ENCODE assay signal across 10 cellular contexts in the genomic region with DNA sequence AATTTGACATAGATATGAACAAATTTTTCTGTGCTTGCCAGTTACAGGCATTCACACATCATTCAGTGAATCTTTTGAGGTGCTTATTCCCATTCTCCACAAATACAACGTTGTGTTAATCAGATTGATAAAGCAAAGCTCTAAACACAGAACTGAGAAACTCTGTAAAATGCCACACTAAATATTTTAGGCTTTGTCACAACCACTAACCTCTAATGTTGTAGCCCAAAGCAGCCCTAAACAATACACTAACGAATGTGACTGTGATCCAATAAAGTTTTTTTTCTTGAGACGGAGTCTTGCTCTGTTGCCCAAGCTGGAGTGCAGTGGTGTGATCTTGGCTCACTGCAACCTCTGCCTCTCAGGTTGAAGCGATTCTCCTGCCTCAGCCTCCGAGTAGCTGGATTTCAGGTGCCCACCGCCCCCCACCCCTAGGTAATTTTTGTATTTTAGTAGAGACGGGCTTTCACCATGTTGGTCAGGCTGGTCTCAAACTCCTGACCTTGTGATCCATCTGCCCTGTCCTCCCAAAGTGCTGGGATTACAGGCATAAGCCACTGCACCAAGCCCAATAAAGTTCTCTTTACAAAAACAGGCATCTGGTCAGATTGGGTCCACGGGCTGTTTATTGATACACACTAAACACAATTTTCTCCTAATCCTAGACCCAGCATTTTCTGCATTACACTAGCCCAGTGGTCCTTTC. TPM values are rescaled to one million over a fixed set of nuclear protein-coding genes. Genes with fewer than 3 reads are reported as not detected.
DNase-seq lines count a peak whose midpoint lies in the region; ATAC-seq lines count a peak whose summit lies in the region.
"Had no signal": no experiment of that assay in that cellular context is flagged by ENCODE, and none has a peak within 500 bp of the region (broad histone marks: within the 10 kb centered on the region; RNA-seq: fewer than 3 reads in every experiment).

No MANE protein-coding gene starts in this region.

- H3K9me2 ChIP-seq in GM23248 (ENCODE audit: insufficient read depth), result no peaks in the 10 kb centered on the region

- no peaks in the 10 kb centered on the region; the same call in 1 of the 2 replicates for H4K20me1 ChIP-seq in GM23248 (ENCODE audit: insufficient read depth)

- H3K36me3 Mint-ChIP-seq in activated naive CD4-positive, alpha-beta T cell treated with anti-CD3 and anti-CD28 coated beads, Interleukin-2, amount 50 U/mL, for 72 hours, result peaks cover 17 to 38% of the 10 kb centered on the region in 2 donors
- H3K36me3 Mint-ChIP-seq in stimulated activated effector memory CD8-positive, alpha-beta T cell treated with anti-CD3 and anti-CD28 coated beads, Interleukin-12 subunit alpha, Interleukin-12 subunit beta, amount 100 ng/mL, for 72 hours, result peaks cover 70% of the 10 kb centered on the region

- no peaks in the 10 kb centered on the region for H3K9me3 ChIP-seq in GM23248 (ENCODE audit: low read depth)
- H3K9me3 ChIP-seq: HAP-1 had no signal

- H3F3A ChIP-seq in GM23248 (ENCODE audit: insufficient read depth), result peaks cover 33% of the 10 kb centered on the region

- peaks cover 41% of the 10 kb centered on the region for H3K4me1 Mint-ChIP-seq in stimulated activated effector memory CD8-positive, alpha-beta T cell treated with anti-CD3 and anti-CD28 coated beads, Interleukin-12 subunit alpha, Interleukin-12 subunit beta, amount 100 ng/mL, for 72 hours
- H3K4me1 Mint-ChIP-seq: nephron had no signal

- peaks cover 26% of the 10 kb centered on the region for H3K79me2 ChIP-seq in GM23248 (ENCODE audit: insufficient read depth)

- no peak for DNase-seq in activated naive CD4-positive, alpha-beta T cell treated with anti-CD3 and anti-CD28 coated beads, Interleukin-2, amount 50 U/mL, for 72 hours (ENCODE audit: low spot score in 2 of 2)
- DNase-seq in activated naive CD4-positive, alpha-beta T cell treated with anti-CD3 and anti-CD28 coated beads, Interleukin-2, amount 50 U/mL, for 16 hours, result no peak
- DNase-seq in stimulated activated effector memory CD8-positive, alpha-beta T cell treated with anti-CD3 and anti-CD28 coated beads, Interleukin-12 subunit alpha, Interleukin-12 subunit beta, amount 100 ng/mL, for 72 hours (ENCODE audit: low spot score in 2 of 2), result no peak
- DNase-seq in COLO668 (lab: John Stamatoyannopoulos, UW; ENCODE audit: unreplicated experiment), result no peak
- no peak for DNase-seq in GM23248
- DNase-seq in HPDE6-E6E7 (ENCODE audit: extremely low spot score), result no peak

- H3K4me3 Mint-ChIP-seq in stimulated activated effector memory CD8-positive, alpha-beta T cell treated with anti-CD3 and anti-CD28 coated beads, Interleukin-12 subunit alpha, Interleukin-12 subunit beta, amount 100 ng/mL, for 72 hours, result peak overlapping the region; percentile 58
- H3K4me3 Mint-ChIP-seq: nephron had no signal

- ATAC-seq in activated naive CD4-positive, alpha-beta T cell treated with anti-CD3 and anti-CD28 coated beads, Interleukin-2, amount 50 U/mL, for 72 hours, result no peak
- peak; percentile 34 for ATAC-seq in GM21825 (IDR thresholded peaks at IDR 0.05; ENCODE audit: unreplicated experiment)
- ATAC-seq in HG03521 (IDR thresholded peaks at IDR 0.05; ENCODE audit: unreplicated experiment), result peak; percentile 30
- ATAC-seq in stimulated activated effector memory CD8-positive, alpha-beta T cell treated with anti-CD3 and anti-CD28 coated beads, Interleukin-12 subunit alpha, Interleukin-12 subunit beta, amount 100 ng/mL, for 72 hours, result peak; percentile 52

- peak overlapping the region; percentile 44 to 58 for H3K27ac Mint-ChIP-seq in activated naive CD4-positive, alpha-beta T cell treated with anti-CD3 and anti-CD28 coated beads, Interleukin-2, amount 50 U/mL, for 72 hours
- peak overlapping the region; percentile 92 for H3K27ac Mint-ChIP-seq in stimulated activated effector memory CD8-positive, alpha-beta T cell treated with anti-CD3 and anti-CD28 coated beads, Interleukin-12 subunit alpha, Interleukin-12 subunit beta, amount 100 ng/mL, for 72 hours
- H3K27ac Mint-ChIP-seq: nephron had no signal

- in situ Hi-C loops in GM23248 (cut with MboI), result loop anchor here (25.0 kb wide), 1 partner anchor 531 kb away; no protein-coding TSS in a partner anchor

- H2AFZ ChIP-seq in GM23248, result no peak overlapping the region

- H3K36me3 ChIP-seq in GM23248 (ENCODE audit: low read depth), result peaks cover 26% of the 10 kb centered on the region

- H3K9ac ChIP-seq in GM23248, result no peak overlapping the region

- 71 to 73% methylated on average over 8 of the region's 8 CpGs for WGBS in GM23248 (ENCODE audit: low coverage in 1 of 2, low lambda C conversion rate in 2 of 2, missing lambda C conversion rate in 2 of 2), 2 experiments

- peaks cover 15% of the 10 kb centered on the region for H3K4me1 ChIP-seq in GM23248 (ENCODE audit: insufficient read depth)

- no peaks in the 10 kb centered on the region for H3K27me3 ChIP-seq in GM23248 (replicated peaks; ENCODE audit: insufficient read depth)

- H3K27ac ChIP-seq in GM23248, result no peak overlapping the region

- H3K9me3 Mint-ChIP-seq in activated naive CD4-positive, alpha-beta T cell treated with anti-CD3 and anti-CD28 coated beads, Interleukin-2, amount 50 U/mL, for 72 hours, result no peaks in the 10 kb centered on the region
- no peaks in the 10 kb centered on the region for H3K9me3 Mint-ChIP-seq in stimulated activated effector memory CD8-positive, alpha-beta T cell treated with anti-CD3 and anti-CD28 coated beads, Interleukin-12 subunit alpha, Interleukin-12 subunit beta, amount 100 ng/mL, for 72 hours
- H3K9me3 Mint-ChIP-seq: nephron had no signal

- no peak overlapping the region for H3K4me2 ChIP-seq in GM23248 (ENCODE audit: unreplicated experiment)

- H3K4me3 ChIP-seq in GM23248, result no peak overlapping the region
- H3K4me3 ChIP-seq: HAP-1 had no signal

RNA-seq across cellular contexts. Expression of a gene that starts 6.9 kb away (rescaled TPM):
- total RNA-seq in activated naive CD4-positive, alpha-beta T cell treated with anti-CD3 and anti-CD28 coated beads, Interleukin-2, amount 50 U/mL, for 72 hours, result 100 to 1,000 TPM; 172 to 188 TPM
- total RNA-seq in GM23248 (2014; rRNA removed; shearing (Covaris generic)), result 51.6 and 56.9 TPM in 2 replicates
- 156 TPM in 2 replicates for polyA plus RNA-seq in GM23248 (2016; fragmentation: Nextera tagmentation; extraction: Ambion mirVana)

Comparison
In these comparisons a context has a peak if more than half of its experiments do, and no peak if none do; other contexts are left out.
1. ATAC-seq: peak in GM21825 (single experiment), HG03521 (single experiment) and stimulated activated effector memory CD8-positive, alpha-beta T cell treated with anti-CD3 and anti-CD28 coated beads, Interleukin-12 subunit alpha, Interleukin-12 subunit beta, amount 100 ng/mL, for 72 hours (single experiment); none in activated naive CD4-positive, alpha-beta T cell treated with anti-CD3 and anti-CD28 coated beads, Interleukin-2, amount 50 U/mL, for 72 hours (0 of 2).